In genomic region chr6:111925296-111925695, GRCh38 we compare ENCODE assay signal across 13 cellular contexts. TPM values are rescaled to one million over a fixed set of nuclear protein-coding genes. Genes with fewer than 3 reads are reported as not detected.
DNase-seq lines count a peak whose midpoint lies in the region; ATAC-seq, FAIRE-seq and TF ChIP-seq lines count a peak whose summit lies in the region.
"Had no signal": no experiment of that assay in that cellular context is flagged by ENCODE, and none has a peak within 500 bp of the region (broad histone marks: within the 10 kb centered on the region; RNA-seq: fewer than 3 reads in every experiment).

No MANE protein-coding gene starts in this region.

- ATAC-seq in HG02588 (IDR thresholded peaks at IDR 0.05; ENCODE audit: unreplicated experiment) (no peak), HG02571 (IDR thresholded peaks at IDR 0.05; ENCODE audit: unreplicated experiment) (no peak)

- H3K36me3 ChIP-seq in astrocyte (ENCODE audit: insufficient read depth, low read length), result no peaks in the 10 kb centered on the region
- no peaks in the 10 kb centered on the region for H3K36me3 ChIP-seq in mesenchymal stem cell (ENCODE audit: control insufficient read depth in 1 of 2, insufficient read depth in 2 of 2, low read depth in 1 of 2, low read length in 2 of 2)
- H3K36me3 ChIP-seq: right atrium auricular region had no signal

- H3K4me2 ChIP-seq in astrocyte (ENCODE audit: low read length) (peak overlapping the region; percentile 34), mesenchymal stem cell (ENCODE audit: low read length, poor library complexity, severe bottlenecking) (no peak overlapping the region)
- H3K4me2 ChIP-seq: hepatocyte had no signal

- peak overlapping the region in 1 of 2 experiments; percentile 43 for H3K18ac ChIP-seq in mesenchymal stem cell (ENCODE audit: low read depth in 1 of 2, low read length in 2 of 2)

- H2AK5ac ChIP-seq in mesenchymal stem cell (ENCODE audit: low read length, severe bottlenecking), result no peak overlapping the region

- H3K9me3 ChIP-seq in astrocyte (ENCODE audit: insufficient read depth, low read depth, low read length), result no peaks in the 10 kb centered on the region
- H3K9me3 ChIP-seq in mesenchymal stem cell (ENCODE audit: control insufficient read depth, low read length), result no peaks in the 10 kb centered on the region
- H3K9me3 ChIP-seq: right atrium auricular region had no signal

- no peak overlapping the region for H4K91ac ChIP-seq in mesenchymal stem cell (ENCODE audit: low read length)

- H3K4me3 ChIP-seq in astrocyte (ENCODE audit: insufficient read depth, low read depth, low read length), result no peak overlapping the region
- H3K4me3 ChIP-seq in mesenchymal stem cell (ENCODE audit: insufficient read depth in 1 of 2, low read depth in 1 of 2, low read length in 2 of 2), result no peak overlapping the region
- H3K4me3 ChIP-seq: coronary artery, hepatocyte, right atrium auricular region had no signal

- H2AFZ ChIP-seq in astrocyte (ENCODE audit: low read depth, low read length) (no peak overlapping the region), mesenchymal stem cell (ENCODE audit: low read depth, low read length) (no peak overlapping the region)
- H2AFZ ChIP-seq: hepatocyte had no signal

- DNase-seq in ELR (ENCODE audit: low read depth) (peak; percentile 83), LHCN-M2 (ENCODE audit: low read depth) (peak; percentile 60), astrocyte (ENCODE audit: low read depth) (peak; percentile 76), mesenchymal stem cell (peak; percentile 69), midbrain (lab: John Stamatoyannopoulos, UW) (no peak)
- DNase-seq: RPMI8226 had no signal

- no peaks in the 10 kb centered on the region for H3K9me3 Mint-ChIP-seq in astrocyte (ENCODE audit: unreplicated experiment)
- H3K9me3 Mint-ChIP-seq: mesothelial cell of epicardium had no signal

- H3K4me1 ChIP-seq in astrocyte (ENCODE audit: insufficient read depth, low read length) (peaks cover 12% of the 10 kb centered on the region), mesenchymal stem cell (ENCODE audit: control insufficient read depth, insufficient read depth, low read depth, low read length) (peaks cover 3% of the 10 kb centered on the region)
- H3K4me1 ChIP-seq: right atrium auricular region had no signal

- no peak overlapping the region for H4K8ac ChIP-seq in mesenchymal stem cell (ENCODE audit: low read length)

- no peak overlapping the region for H3K27ac ChIP-seq in astrocyte (ENCODE audit: low read depth, low read length)
- no peak overlapping the region for H3K27ac ChIP-seq in mesenchymal stem cell (ENCODE audit: low read length, poor library complexity, severe bottlenecking)
- H3K27ac ChIP-seq: coronary artery, hepatocyte, right atrium auricular region had no signal

- H3K23ac ChIP-seq in mesenchymal stem cell (ENCODE audit: low read length in 2 of 2), result no peak overlapping the region

- H2BK5ac ChIP-seq in mesenchymal stem cell (ENCODE audit: low read depth, low read length, poor library complexity, severe bottlenecking), result no peak overlapping the region

- H3K14ac ChIP-seq in mesenchymal stem cell (ENCODE audit: low read length in 2 of 2), result no peak overlapping the region

- H3K9ac ChIP-seq in astrocyte (ENCODE audit: low read length), result no peak overlapping the region
- no peak overlapping the region for H3K9ac ChIP-seq in mesenchymal stem cell (ENCODE audit: low read length)

- H3K4me1 Mint-ChIP-seq in astrocyte (ENCODE audit: low read depth, unreplicated experiment), result peaks cover 15% of the 10 kb centered on the region

- H3K4ac ChIP-seq in mesenchymal stem cell (ENCODE audit: low read depth in 1 of 2, low read length in 2 of 2), result no peak overlapping the region

- no peaks in the 10 kb centered on the region for H4K20me1 ChIP-seq in astrocyte (ENCODE audit: insufficient read depth, low read length)

- FAIRE-seq in astrocyte (lab: Jason Lieb, UNC), result peak; percentile 39
- FAIRE-seq: TTC549 had no signal

- H3K36me3 Mint-ChIP-seq in astrocyte (ENCODE audit: low read depth, unreplicated experiment), result no peaks in the 10 kb centered on the region
- H3K36me3 Mint-ChIP-seq: mesothelial cell of epicardium had no signal

- TF ChIP-seq CTCF in astrocyte (IDR thresholded peaks at IDR 0.05; ENCODE audit: insufficient read depth, low read depth, low read length), result no peak

- H3K79me1 ChIP-seq in mesenchymal stem cell (replicated peaks; ENCODE audit: low read length, poor library complexity, severe bottlenecking), result no peaks in the 10 kb centered on the region

- H3K27ac Mint-ChIP-seq in astrocyte (ENCODE audit: unreplicated experiment), result peak overlapping the region; percentile 10
- H3K27ac Mint-ChIP-seq: mesothelial cell of epicardium had no signal

- H3K27me3 ChIP-seq in astrocyte (ENCODE audit: insufficient read depth, low read length) (no peaks in the 10 kb centered on the region), mesenchymal stem cell (ENCODE audit: control insufficient read depth in 1 of 2, insufficient read depth in 1 of 2, low read length in 2 of 2) (no peaks in the 10 kb centered on the region)
- H3K27me3 ChIP-seq: hepatocyte, right atrium auricular region had no signal

- no peak overlapping the region for H3K4me3 Mint-ChIP-seq in astrocyte (ENCODE audit: unreplicated experiment)
- H3K4me3 Mint-ChIP-seq: mesothelial cell of epicardium had no signal

- H2BK15ac ChIP-seq in mesenchymal stem cell (ENCODE audit: low read depth, poor library complexity, severe bottlenecking), result no peak overlapping the region

- H2BK12ac ChIP-seq in mesenchymal stem cell (ENCODE audit: low read length in 2 of 2), result peak overlapping the region in 1 of 2 experiments; percentile 54

- H2BK120ac ChIP-seq in mesenchymal stem cell (ENCODE audit: low read depth, low read length), result peak overlapping the region; percentile 49

- H3K79me2 ChIP-seq in astrocyte (ENCODE audit: insufficient read depth, low read length), result no peaks in the 10 kb centered on the region
- H3K79me2 ChIP-seq: hepatocyte had no signal

- H3K27me3 Mint-ChIP-seq in astrocyte (ENCODE audit: low read depth, unreplicated experiment), result no peaks in the 10 kb centered on the region

RNA-seq across cellular contexts. Expression of gene FYN, which starts 52.0 kb away (rescaled TPM):
- 95.8 and 103 TPM in 2 replicates for total RNA-seq in LHCN-M2 (2014; rRNA removed)
- polyA plus RNA-seq in LHCN-M2 (2012), result 74.1 TPM
- total RNA-seq in astrocyte, result 167 and 168 TPM in 2 replicates
- 44.0 TPM for polyA plus RNA-seq in mesenchymal stem cell (2013, experiment 1 of 2)
- 45.8 TPM for polyA plus RNA-seq in mesenchymal stem cell (2013, experiment 2 of 2)
